ENCODE assay signal across 29 cellular contexts in genomic region chr18:58882039-58882438, GRCh38. TPM values are rescaled to one million over a fixed set of nuclear protein-coding genes. Genes with fewer than 3 reads are reported as not detected.
DNase-seq lines count a peak whose midpoint lies in the region; ATAC-seq and TF ChIP-seq lines count a peak whose summit lies in the region.
"Had no signal": no experiment of that assay in that cellular context is flagged by ENCODE, and none has a peak within 500 bp of the region (broad histone marks: within the 10 kb centered on the region; RNA-seq: fewer than 3 reads in every experiment).

No MANE protein-coding gene starts in this region.

- peaks cover 5% of the 10 kb centered on the region for H3K36me3 Mint-ChIP-seq in T-helper 17 cell (ENCODE audit: low read depth)
- H3K36me3 Mint-ChIP-seq: activated naive CD4-positive, alpha-beta T cell treated with anti-CD3 and anti-CD28 coated beads, Interleukin-2, amount 50 U/mL, for 72 hours had no signal

- DNase-seq in EH (ENCODE audit: low read depth) = peak; percentile 79
- no peak for DNase-seq in ascending aorta (ENCODE audit: low spot score in 2 of 2)
- peak; percentile 55 for DNase-seq in fibroblast of pulmonary artery (ENCODE audit: low read depth)
- no peak for DNase-seq in thoracic aorta (ENCODE audit: low spot score)
- no peak for DNase-seq in T-helper 17 cell
- DNase-seq in COR-L47 (lab: John Stamatoyannopoulos, UW) = no peak
- DNase-seq in pons (ENCODE audit: low spot score) = no peak
- DNase-seq: activated CD4-positive, alpha-beta T cell treated with anti-CD3 and anti-CD28 coated beads for 4 hours; anterior cingulate cortex; immature natural killer cell; left cardiac atrium; NCI-H1092; NCI-H187 treated with DMSO at 0.1 percent for 48 hours; NCI-H2171; posterior cingulate gyrus; SJCRH30; stimulated activated naive CD4-positive, alpha-beta T cell; SW 1271; T1000 had no signal

- ATAC-seq in thoracic aorta (ENCODE audit: insufficient number of reproducible peaks, low FRiP score, low read depth) (peak; percentile 60), T-helper 17 cell (no peak)
- ATAC-seq: activated naive CD4-positive, alpha-beta T cell treated with anti-CD3 and anti-CD28 coated beads, Interleukin-2, amount 50 U/mL, for 72 hours; esophagus mucosa had no signal

- intact Hi-C loops in ascending aorta (cut with DNase I) = loop anchor here (2.0 kb wide), 3 partner anchors 15 to 109 kb away; no protein-coding TSS in a partner anchor

- H3K27ac Mint-ChIP-seq in T-helper 17 cell = no peak overlapping the region
- H3K27ac Mint-ChIP-seq: activated naive CD4-positive, alpha-beta T cell treated with anti-CD3 and anti-CD28 coated beads, Interleukin-2, amount 50 U/mL, for 72 hours; activated T-helper 2 cell treated with anti-CD3 and anti-CD28 coated beads, Interferon-gamma antibody, Interleukin-2, Interleukin-4, amounts not matched to agents 10 μg/mL and 5 μg/mL and 100 μg/mL, durations not matched to agents 14 hours and 24 hours and 36 hours; dendritic cell treated with granulocyte-macrophage colony-stimulating factor and Interleukin-4, amounts not matched to agents 40 ng/mL and 50 ng/mL, for 4 days; immature natural killer cell had no signal

- no peak for TF ChIP-seq CTCF in ascending aorta (IDR thresholded peaks at IDR 0.05)
- no peak for TF ChIP-seq CTCF in fibroblast of pulmonary artery (IDR thresholded peaks at IDR 0.05; ENCODE audit: low read length, missing control alignments)
- no peak for TF ChIP-seq CTCF in thoracic aorta (IDR thresholded peaks at IDR 0.05)

- no peaks in the 10 kb centered on the region for H3K27me3 ChIP-seq in ascending aorta
- no peaks in the 10 kb centered on the region for H3K27me3 ChIP-seq in thoracic aorta (replicated peaks; ENCODE audit: insufficient read depth)
- H3K27me3 ChIP-seq: right atrium auricular region, SJCRH30 had no signal

- H3K4me1 ChIP-seq in ascending aorta (peaks cover 16 to 53% of the 10 kb centered on the region in 2 donors), thoracic aorta (ENCODE audit: control insufficient read depth in 1 of 2, low read depth in 2 of 2) (peaks cover 25 to 66% of the 10 kb centered on the region in 2 donors)

- H3K9me3 ChIP-seq in ascending aorta = no peaks in the 10 kb centered on the region
- H3K9me3 ChIP-seq in thoracic aorta = no peaks in the 10 kb centered on the region
- peaks cover 2% of the 10 kb centered on the region for H3K9me3 ChIP-seq in T-helper 17 cell (ENCODE audit: control insufficient read depth, low read length, poor library complexity, severe bottlenecking)
- H3K9me3 ChIP-seq: BLaER1 treated with 17β-estradiol and CSF1 and Interleukin-3, amounts not matched to agents 10 nM and 100 nM; right atrium auricular region; SJCRH30 had no signal

- H3K4me1 Mint-ChIP-seq in T-helper 17 cell = peaks cover 5% of the 10 kb centered on the region

- H3K27ac ChIP-seq in ascending aorta (peak overlapping the region; percentile 72 to 77), thoracic aorta (peak overlapping the region; percentile 86 to 89)
- H3K27ac ChIP-seq: BLaER1 treated with 17β-estradiol and CSF1 and Interleukin-3, amounts not matched to agents 10 nM and 100 nM; right atrium auricular region; SJCRH30; VCaP had no signal

- H3K36me3 ChIP-seq in ascending aorta = peaks cover 10 to 11% of the 10 kb centered on the region in 2 donors
- peaks cover 8% of the 10 kb centered on the region for H3K36me3 ChIP-seq in thoracic aorta
- H3K36me3 ChIP-seq: BLaER1 treated with 17β-estradiol and CSF1 and Interleukin-3, amounts not matched to agents 10 nM and 100 nM; right atrium auricular region had no signal

- H3K4me3 Mint-ChIP-seq in T-helper 17 cell = no peak overlapping the region
- H3K4me3 Mint-ChIP-seq: dendritic cell treated with granulocyte-macrophage colony-stimulating factor and Interleukin-4, amounts not matched to agents 40 ng/mL and 50 ng/mL, for 4 days; immature natural killer cell; neural crest cell had no signal

- H3K4me3 ChIP-seq in ascending aorta (no peak overlapping the region), fibroblast of pulmonary artery (replicated peaks; ENCODE audit: low read depth, low read length) (no peak overlapping the region), thoracic aorta (no peak overlapping the region)
- H3K4me3 ChIP-seq: BLaER1 treated with 17β-estradiol and CSF1 and Interleukin-3, amounts not matched to agents 10 nM and 100 nM; right atrium auricular region; SJCRH30; smooth muscle cell had no signal

- peaks cover 13% of the 10 kb centered on the region for H3K27me3 Mint-ChIP-seq in T-helper 17 cell
- H3K27me3 Mint-ChIP-seq: IgD-negative memory B cell had no signal

RNA-seq across cellular contexts. Expression of gene ZNF532, which starts 17.4 kb away (rescaled TPM):
- 161 TPM for total RNA-seq in ascending aorta
- 100 to 1,000 TPM; 133 to 211 TPM for total RNA-seq in thoracic aorta
- 10 to 100 TPM; 12.9 to 17.7 TPM for total RNA-seq in T-helper 17 cell

Comparison
In these comparisons a context has a peak if more than half of its experiments do, and no peak if none do; other contexts are left out.
1. DNase-seq: peak in EH (single experiment) and fibroblast of pulmonary artery (single experiment); none in ascending aorta (0 of 2), thoracic aorta (single experiment), T-helper 17 cell (0 of 3), COR-L47 (single experiment) and pons (single experiment).